ENCODE assay signal across 16 cellular contexts in the genomic region with DNA sequence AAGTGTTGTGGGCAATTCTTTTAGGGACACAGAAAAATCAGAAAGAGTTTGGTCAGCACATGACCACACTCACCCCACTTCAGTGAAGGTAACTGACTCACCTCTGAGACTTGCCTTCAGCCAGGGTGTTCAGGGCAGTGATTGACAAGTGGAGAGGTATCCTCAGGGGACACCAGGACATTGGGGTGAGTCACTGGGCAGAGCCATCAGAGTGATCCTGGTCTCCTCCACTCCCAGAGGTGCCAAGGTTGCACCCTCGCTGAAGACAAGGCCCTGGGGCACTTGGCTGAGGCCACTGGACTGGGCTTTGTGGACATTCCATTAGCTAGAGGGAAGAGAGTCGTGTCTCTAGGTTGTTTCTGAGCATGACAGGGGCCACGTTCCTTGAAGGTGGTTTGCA.
A peak's percentile ranks its signal among the peaks of the same experiment; 100 is the strongest.
DNase-seq lines count a peak whose midpoint lies in the region; ATAC-seq and TF ChIP-seq lines count a peak whose summit lies in the region.
"Had no signal": no experiment of that assay in that cellular context is flagged by ENCODE, and none has a peak within 500 bp of the region (broad histone marks: within the 10 kb centered on the region; RNA-seq: fewer than 3 reads in every experiment).

No MANE protein-coding gene starts in this region.

- H2AFZ ChIP-seq in mammary epithelial cell (ENCODE audit: low read depth, low read length) (no peak overlapping the region), hepatocyte (no peak overlapping the region), mesenchymal stem cell (ENCODE audit: low read depth, low read length) (no peak overlapping the region)

- peak overlapping the region; percentile 35 for H4K91ac ChIP-seq in mesenchymal stem cell (ENCODE audit: low read length)

- H3K27ac ChIP-seq in mammary epithelial cell (ENCODE audit: insufficient read depth, low read depth, low read length): no peak overlapping the region
- H3K27ac ChIP-seq in hepatocyte: peak overlapping the region; percentile 17
- H3K27ac ChIP-seq in mesenchymal stem cell (ENCODE audit: low read length, poor library complexity, severe bottlenecking): no peak overlapping the region

- in situ Hi-C loops in mammary epithelial cell (cut with MboI; ENCODE audit: low sequenced_read_pairs in 2 of 2): no loop called here

- H3K4me2 ChIP-seq in mammary epithelial cell (ENCODE audit: insufficient read depth, low read depth, low read length): no peak overlapping the region
- no peak overlapping the region for H3K4me2 ChIP-seq in hepatocyte
- no peak overlapping the region for H3K4me2 ChIP-seq in mesenchymal stem cell (ENCODE audit: low read length, poor library complexity, severe bottlenecking)

- H2AK5ac ChIP-seq in mesenchymal stem cell (ENCODE audit: low read length, severe bottlenecking): no peak overlapping the region

- intact Hi-C loops in mammary epithelial cell (cut with micrococcal nuclease): no loop called here

- dilution Hi-C loops in mammary epithelial cell (cut with HindIII; ENCODE audit: low sequenced_read_pairs): no loop called here

- H3K4ac ChIP-seq in mesenchymal stem cell (ENCODE audit: low read depth in 1 of 2, low read length in 2 of 2): no peak overlapping the region

- no peak overlapping the region for H2BK120ac ChIP-seq in mesenchymal stem cell (ENCODE audit: low read depth, low read length)

- H3K9ac ChIP-seq in mammary epithelial cell (ENCODE audit: insufficient read depth, low read length) (no peak overlapping the region), mesenchymal stem cell (ENCODE audit: low read length) (no peak overlapping the region)

- no peaks in the 10 kb centered on the region for H3K9me2 ChIP-seq in hepatocyte (replicated peaks; ENCODE audit: insufficient read depth)

- no peaks in the 10 kb centered on the region for H4K20me1 ChIP-seq in mammary epithelial cell (ENCODE audit: insufficient read depth, low read length)
- no peaks in the 10 kb centered on the region for H4K20me1 ChIP-seq in hepatocyte (ENCODE audit: insufficient read depth, poor library complexity, severe bottlenecking)

- H3K79me1 ChIP-seq in mesenchymal stem cell (replicated peaks; ENCODE audit: low read length, poor library complexity, severe bottlenecking): no peaks in the 10 kb centered on the region

- H3K79me2 ChIP-seq in mammary epithelial cell (ENCODE audit: insufficient read depth, low read length) (no peaks in the 10 kb centered on the region), hepatocyte (no peaks in the 10 kb centered on the region)

- H3K18ac ChIP-seq in mesenchymal stem cell (ENCODE audit: low read depth in 1 of 2, low read length in 2 of 2): peak overlapping the region; percentile 6 to 48

- peak overlapping the region in 1 of 2 experiments; percentile 81 for H2BK12ac ChIP-seq in mesenchymal stem cell (ENCODE audit: low read length in 2 of 2)

- H3K36me3 Mint-ChIP-seq in T-helper 2 cell treated with Interferon-gamma antibody and Interleukin-4, amounts not matched to agents 5 μg/mL and 100 μg/mL, for 36 hours (ENCODE audit: low read depth): peaks cover 25% of the 10 kb centered on the region
- H3K36me3 Mint-ChIP-seq: CD4-positive, alpha-beta memory T cell had no signal

- H3K14ac ChIP-seq in mesenchymal stem cell (ENCODE audit: low read length in 2 of 2): no peak overlapping the region

- BruUV-seq in mammary epithelial cell (replicated peaks; lab: Mats Ljungman, UMichigan): no TSS peak

- H3K4me3 Mint-ChIP-seq in T-helper 2 cell treated with Interferon-gamma antibody and Interleukin-4, amounts not matched to agents 5 μg/mL and 100 μg/mL, for 36 hours: no peak overlapping the region
- H3K4me3 Mint-ChIP-seq: CD4-positive, alpha-beta memory T cell; HFFc6 had no signal

- H3K9me3 ChIP-seq in mammary epithelial cell (replicated peaks; ENCODE audit: insufficient read depth, low read length) (no peaks in the 10 kb centered on the region), hepatocyte (ENCODE audit: low read depth) (no peaks in the 10 kb centered on the region), mesenchymal stem cell (ENCODE audit: control insufficient read depth, low read length) (no peaks in the 10 kb centered on the region)
- H3K9me3 ChIP-seq: HAP-1 had no signal

- no peak overlapping the region for H3K27ac Mint-ChIP-seq in T-helper 2 cell treated with Interferon-gamma antibody and Interleukin-4, amounts not matched to agents 5 μg/mL and 100 μg/mL, for 36 hours
- H3K27ac Mint-ChIP-seq: CD4-positive, alpha-beta memory T cell; HFFc6 had no signal

- H3K23ac ChIP-seq in mesenchymal stem cell (ENCODE audit: low read length in 2 of 2): no peak overlapping the region

- H3K4me1 Mint-ChIP-seq in T-helper 2 cell treated with Interferon-gamma antibody and Interleukin-4, amounts not matched to agents 5 μg/mL and 100 μg/mL, for 36 hours (ENCODE audit: low read depth): peaks cover 41% of the 10 kb centered on the region

- H3K9me3 Mint-ChIP-seq in T-helper 2 cell treated with Interferon-gamma antibody and Interleukin-4, amounts not matched to agents 5 μg/mL and 100 μg/mL, for 36 hours: no peaks in the 10 kb centered on the region

- H4K8ac ChIP-seq in mesenchymal stem cell (ENCODE audit: low read length): no peak overlapping the region

- H2BK5ac ChIP-seq in mesenchymal stem cell (ENCODE audit: low read depth, low read length, poor library complexity, severe bottlenecking): no peak overlapping the region

- TF ChIP-seq CTCF in mammary epithelial cell (conservative IDR thresholded peaks at IDR 0.05 in 1 of 2, IDR thresholded peaks at IDR 0.05 in 1 of 2; ENCODE audit: extremely low read depth in 1 of 2, insufficient read depth in 1 of 2, low read depth in 1 of 2, low read length in 2 of 2): no peak
- TF ChIP-seq CTCF in hepatocyte (IDR thresholded peaks at IDR 0.05; ENCODE audit: poor library complexity): no peak

- no peak for ATAC-seq in HG03342 (IDR thresholded peaks at IDR 0.05; ENCODE audit: unreplicated experiment)

- no peak overlapping the region for H2BK15ac ChIP-seq in mesenchymal stem cell (ENCODE audit: low read depth, poor library complexity, severe bottlenecking)

- DNase-seq in mammary epithelial cell: peak; percentile 9
- DNase-seq in hepatocyte (ENCODE audit: low spot score): no peak
- no peak for DNase-seq in mesenchymal stem cell
- DNase-seq in NK-92 treated with Interleukin-12 subunit alpha and Interleukin-12 subunit beta, amount 100 ng/mL, for 24 hours (lab: John Stamatoyannopoulos, UW): no peak
- DNase-seq in T-helper 2 cell treated with Interferon-gamma antibody and Interleukin-4, amounts not matched to agents 5 μg/mL and 100 μg/mL, for 36 hours (ENCODE audit: low spot score): no peak
- DNase-seq: C1 segment of cervical spinal cord; Calu3; CD4-positive, alpha-beta memory T cell; COR-L47; DMS53; DMS79 treated with DMSO at 0.1 percent for 48 hours; GF-D8; GOT3; HFFc6 had no signal

- CTCF ChIA-PET in mammary epithelial cell (lab: Charles Lee; ENCODE audit: low non-redundant PET): no interaction called here

- H3K36me3 ChIP-seq in mammary epithelial cell (ENCODE audit: insufficient read depth, low read length): no peaks in the 10 kb centered on the region
- no peaks in the 10 kb centered on the region for H3K36me3 ChIP-seq in hepatocyte (replicated peaks; ENCODE audit: insufficient read depth, low read depth)
- H3K36me3 ChIP-seq in mesenchymal stem cell (ENCODE audit: control insufficient read depth in 1 of 2, insufficient read depth in 2 of 2, low read depth in 1 of 2, low read length in 2 of 2): no peaks in the 10 kb centered on the region
- H3K36me3 ChIP-seq: HAP-1 had no signal

- H3K4me3 ChIP-seq in mammary epithelial cell (replicated peaks in 1 of 3; ENCODE audit: insufficient read depth in 1 of 3, low read depth in 2 of 3, low read length in 3 of 3): no peak overlapping the region
- no peak overlapping the region for H3K4me3 ChIP-seq in hepatocyte
- H3K4me3 ChIP-seq in mesenchymal stem cell (ENCODE audit: insufficient read depth in 1 of 2, low read depth in 1 of 2, low read length in 2 of 2): no peak overlapping the region
- H3K4me3 ChIP-seq: HAP-1 had no signal

- H3K27me3 Mint-ChIP-seq in T-helper 2 cell treated with Interferon-gamma antibody and Interleukin-4, amounts not matched to agents 5 μg/mL and 100 μg/mL, for 36 hours (ENCODE audit: low read depth): no peaks in the 10 kb centered on the region
- H3K27me3 Mint-ChIP-seq: CD4-positive, alpha-beta memory T cell had no signal

- H3K4me1 ChIP-seq in mammary epithelial cell (ENCODE audit: insufficient read depth, low read length) (no peaks in the 10 kb centered on the region), hepatocyte (ENCODE audit: insufficient read depth) (peaks cover 18% of the 10 kb centered on the region), mesenchymal stem cell (ENCODE audit: control insufficient read depth, insufficient read depth, low read depth, low read length) (peaks cover 3% of the 10 kb centered on the region)
- H3K4me1 ChIP-seq: HAP-1 had no signal

- H3K27me3 ChIP-seq in mammary epithelial cell (ENCODE audit: insufficient read depth, low read length) (no peaks in the 10 kb centered on the region), hepatocyte (no peaks in the 10 kb centered on the region), mesenchymal stem cell (ENCODE audit: control insufficient read depth in 1 of 2, insufficient read depth in 1 of 2, low read length in 2 of 2) (peaks cover 11 to 19% of the 10 kb centered on the region in 2 experiments)

- WGBS in mammary epithelial cell (ENCODE audit: low coverage, missing lambda C conversion rate): 15% methylated on average over 3 of the region's 3 CpGs
- 55% methylated on average over 3 of the region's 3 CpGs for WGBS in hepatocyte (ENCODE audit: low lambda C conversion rate, missing lambda C conversion rate)
- WGBS in mesenchymal stem cell: 70% methylated on average over 3 of the region's 3 CpGs
